In genomic region chr18:77071061-77071460, GRCh38 we compare ENCODE assay signal across 11 cellular contexts.
DNase-seq lines count a peak whose midpoint lies in the region; ATAC-seq and TF ChIP-seq lines count a peak whose summit lies in the region.
"Had no signal": no experiment of that assay in that cellular context is flagged by ENCODE, and none has a peak within 500 bp of the region (broad histone marks: within the 10 kb centered on the region; RNA-seq: fewer than 3 reads in every experiment).

No MANE protein-coding gene starts in this region.

- H3K4me3 ChIP-seq in adrenal gland (no peak overlapping the region), mesenchymal stem cell (ENCODE audit: insufficient read depth in 1 of 2, low read depth in 1 of 2, low read length in 2 of 2) (no peak overlapping the region), mucosa of descending colon (no peak overlapping the region)

- no peak for TF ChIP-seq POLR2A in adrenal gland (IDR thresholded peaks at IDR 0.05)

- peak overlapping the region; percentile 64 for H3K27ac Mint-ChIP-seq in activated naive CD8-positive, alpha-beta T cell
- no peak overlapping the region for H3K27ac Mint-ChIP-seq in activated naive CD8-positive, alpha-beta T cell treated with anti-CD3 and anti-CD28 coated beads for 36 hours
- H3K27ac Mint-ChIP-seq in type B pancreatic cell = peak overlapping the region; percentile 80

- no peaks in the 10 kb centered on the region for H3K27me3 Mint-ChIP-seq in activated naive CD8-positive, alpha-beta T cell
- H3K27me3 Mint-ChIP-seq in activated naive CD8-positive, alpha-beta T cell treated with anti-CD3 and anti-CD28 coated beads for 36 hours = no peaks in the 10 kb centered on the region
- H3K27me3 Mint-ChIP-seq in type B pancreatic cell = no peaks in the 10 kb centered on the region

- intact Hi-C loops in adrenal gland (cut with DNase I) = no loop called here
- intact Hi-C loops in mucosa of descending colon (cut with DNase I, micrococcal nuclease) = no loop called here
- intact Hi-C loops in left colon (cut with DNase I, micrococcal nuclease) = no loop called here

- H2BK12ac ChIP-seq in mesenchymal stem cell (ENCODE audit: low read length in 2 of 2) = peak overlapping the region in 1 of 2 experiments; percentile 18

- peaks cover 92% of the 10 kb centered on the region for H3K4me1 Mint-ChIP-seq in activated naive CD8-positive, alpha-beta T cell (ENCODE audit: low read depth)
- peaks cover 68% of the 10 kb centered on the region for H3K4me1 Mint-ChIP-seq in activated naive CD8-positive, alpha-beta T cell treated with anti-CD3 and anti-CD28 coated beads for 36 hours
- peaks cover 31% of the 10 kb centered on the region for H3K4me1 Mint-ChIP-seq in type B pancreatic cell (ENCODE audit: unreplicated experiment)

- H2AFZ ChIP-seq in mesenchymal stem cell (ENCODE audit: low read depth, low read length) = no peak overlapping the region

- DNase-seq in activated naive CD8-positive, alpha-beta T cell treated with anti-CD3 and anti-CD28 coated beads for 36 hours = no peak
- DNase-seq in adrenal gland (no peak), mesenchymal stem cell (no peak), type B pancreatic cell (ENCODE audit: extremely low spot score, unreplicated experiment) (no peak), mucosa of descending colon (no peak), left colon (no peak)
- DNase-seq: cerebellar nuclear complex, hypothalamus, NCI-H1436 had no signal

- H2BK5ac ChIP-seq in mesenchymal stem cell (ENCODE audit: low read depth, low read length, poor library complexity, severe bottlenecking) = no peak overlapping the region

- no peak overlapping the region for H2BK120ac ChIP-seq in mesenchymal stem cell (ENCODE audit: low read depth, low read length)

- peak overlapping the region; percentile 11 for H2AK5ac ChIP-seq in mesenchymal stem cell (ENCODE audit: low read length, severe bottlenecking)

- H3K14ac ChIP-seq in mesenchymal stem cell (ENCODE audit: low read length in 2 of 2) = no peak overlapping the region

- peaks cover 9% of the 10 kb centered on the region for H3K36me3 Mint-ChIP-seq in activated naive CD8-positive, alpha-beta T cell
- peaks cover 38% of the 10 kb centered on the region for H3K36me3 Mint-ChIP-seq in activated naive CD8-positive, alpha-beta T cell treated with anti-CD3 and anti-CD28 coated beads for 36 hours
- no peaks in the 10 kb centered on the region for H3K36me3 Mint-ChIP-seq in type B pancreatic cell

- H3K23ac ChIP-seq in mesenchymal stem cell (ENCODE audit: low read length in 2 of 2) = no peak overlapping the region

- H3K9me3 ChIP-seq in adrenal gland (replicated peaks in 1 of 3) (no peaks in the 10 kb centered on the region), mesenchymal stem cell (ENCODE audit: control insufficient read depth, low read length) (no peaks in the 10 kb centered on the region), mucosa of descending colon (no peaks in the 10 kb centered on the region)

- no peak overlapping the region for H2BK15ac ChIP-seq in mesenchymal stem cell (ENCODE audit: low read depth, poor library complexity, severe bottlenecking)

- H4K91ac ChIP-seq in mesenchymal stem cell (ENCODE audit: low read length) = no peak overlapping the region

- H4K8ac ChIP-seq in mesenchymal stem cell (ENCODE audit: low read length) = no peak overlapping the region

- no peak overlapping the region for H3K4me2 ChIP-seq in mesenchymal stem cell (ENCODE audit: low read length, poor library complexity, severe bottlenecking)

- peaks cover 24% of the 10 kb centered on the region for H3K79me1 ChIP-seq in mesenchymal stem cell (replicated peaks; ENCODE audit: low read length, poor library complexity, severe bottlenecking)

- no peak overlapping the region for H3K4ac ChIP-seq in mesenchymal stem cell (ENCODE audit: low read depth in 1 of 2, low read length in 2 of 2)

- H3K4me1 ChIP-seq in adrenal gland (replicated peaks in 1 of 2) (peaks cover 0 to 33% of the 10 kb centered on the region in 2 donors), mesenchymal stem cell (ENCODE audit: control insufficient read depth, insufficient read depth, low read depth, low read length) (peaks cover 39% of the 10 kb centered on the region), mucosa of descending colon (ENCODE audit: low read depth) (peaks cover 16% of the 10 kb centered on the region)

- no peaks in the 10 kb centered on the region for H3K36me3 ChIP-seq in adrenal gland (replicated peaks in 1 of 2)
- H3K36me3 ChIP-seq in mesenchymal stem cell (ENCODE audit: control insufficient read depth in 1 of 2, insufficient read depth in 2 of 2, low read depth in 1 of 2, low read length in 2 of 2) = peaks cover 1 to 15% of the 10 kb centered on the region in 2 experiments
- H3K36me3 ChIP-seq in mucosa of descending colon (ENCODE audit: low read depth) = no peaks in the 10 kb centered on the region

- WGBS in adrenal gland, 4 donors = 66 to 84% (median 73%) methylated on average over 2 of the region's 2 CpGs
- WGBS in mesenchymal stem cell = 100% methylated on average over 1 of the region's 2 CpGs

- H3K27me3 ChIP-seq in adrenal gland (no peaks in the 10 kb centered on the region), mesenchymal stem cell (ENCODE audit: control insufficient read depth in 1 of 2, insufficient read depth in 1 of 2, low read length in 2 of 2) (no peaks in the 10 kb centered on the region)

- no peak overlapping the region for H3K18ac ChIP-seq in mesenchymal stem cell (ENCODE audit: low read depth in 1 of 2, low read length in 2 of 2)

- no peak for TF ChIP-seq CTCF in adrenal gland (IDR thresholded peaks at IDR 0.05)
- TF ChIP-seq CTCF in type B pancreatic cell (conservative IDR thresholded peaks at IDR 0.05) = no peak
- TF ChIP-seq CTCF in mucosa of descending colon (IDR thresholded peaks at IDR 0.05) = no peak

- no peak overlapping the region for H3K4me3 Mint-ChIP-seq in activated naive CD8-positive, alpha-beta T cell
- no peak overlapping the region for H3K4me3 Mint-ChIP-seq in activated naive CD8-positive, alpha-beta T cell treated with anti-CD3 and anti-CD28 coated beads for 36 hours
- peak overlapping the region; percentile 17 for H3K4me3 Mint-ChIP-seq in type B pancreatic cell

- ATAC-seq in mucosa of descending colon (no peak), left colon (no peak), GM19324 (IDR thresholded peaks at IDR 0.05; ENCODE audit: low FRiP score, unreplicated experiment) (no peak)

- no peaks in the 10 kb centered on the region for H3K9me3 Mint-ChIP-seq in activated naive CD8-positive, alpha-beta T cell (ENCODE audit: low read depth)
- no peaks in the 10 kb centered on the region for H3K9me3 Mint-ChIP-seq in activated naive CD8-positive, alpha-beta T cell treated with anti-CD3 and anti-CD28 coated beads for 36 hours
- no peaks in the 10 kb centered on the region for H3K9me3 Mint-ChIP-seq in type B pancreatic cell

- H3K9ac ChIP-seq in mesenchymal stem cell (ENCODE audit: low read length) = peak overlapping the region; percentile 26

- H3K27ac ChIP-seq in adrenal gland (peak overlapping the region in 3 of 5 donors; percentile 9 to 70 (median 55)), mesenchymal stem cell (ENCODE audit: low read length, poor library complexity, severe bottlenecking) (peak overlapping the region; percentile 85)
